In genomic region chr16:11418506-11418905, GRCh38 we compare ENCODE assay signal across 29 cellular contexts.
"Had no signal": no experiment of that assay in that cellular context is flagged by ENCODE, and none has a peak within 500 bp of the region (broad histone marks: within the 10 kb centered on the region; RNA-seq: fewer than 3 reads in every experiment).

No MANE protein-coding gene starts in this region.

- DNase-seq: activated CD4-positive, alpha-beta T cell treated with anti-CD3 and anti-CD28 coated beads for 48 hours; activated CD4-positive, alpha-beta T cell treated with anti-CD3 and anti-CD28 coated beads, Interleukin-2, amount 50 U/mL, for 48 hours; activated CD8-positive, alpha-beta memory T cell treated with anti-CD3 and anti-CD28 coated beads, Interleukin-2, amount 10 ng/mL, durations not matched to agents 7 days and 5 days; activated effector memory CD4-positive, alpha-beta T cell treated with Interleukin-2 at 50 U/mL for 16 hours; activated naive CD4-positive, alpha-beta T cell; activated T-cell treated with anti-CD3 and anti-CD28 coated beads, Interleukin-2, amount 50 U/mL, for 24 hours; aorta; body of pancreas; Kasumi-1; KBM-7; NCI-H1092; NCI-H1417; NCI-H1930; NCI-H2107; NCI-H2171 treated with DMSO at 0.1 percent for 48 hours; NCI-H345; NCI-H510A; NCI-H526 treated with DMSO at 0.1 percent for 48 hours; NCI-H82; PC-3; SHP77; T-helper 1 cell had no signal

- H3K27ac Mint-ChIP-seq: activated CD8-positive, alpha-beta memory T cell treated with anti-CD3 and anti-CD28 coated beads, Interleukin-2, amount 10 ng/mL, durations not matched to agents 7 days and 5 days; activated naive CD4-positive, alpha-beta T cell treated with anti-CD3 and anti-CD28 coated beads, Interleukin-2, amount 50 U/mL, for 24 hours; activated T-cell treated with anti-CD3 and anti-CD28 coated beads, Interleukin-2, amount 50 U/mL, for 24 hours; activated T-helper 1 cell treated with anti-CD3 and anti-CD28 coated beads, Interleukin-12 subunit alpha, Interleukin-12 subunit beta, Interleukin-2, Interleukin-4 antibody, amounts not matched to agents 30 ng/mL and 10 ng/mL and 1 ng/mL, durations not matched to agents 14 hours and 24 hours and 36 hours had no signal

- H3K4me1 ChIP-seq: body of pancreas had no signal

- H3K9me3 ChIP-seq: body of pancreas had no signal

- H3K27me3 ChIP-seq: body of pancreas had no signal

- H3K4me3 ChIP-seq: body of pancreas, SK-N-MC had no signal

- H3K9me3 Mint-ChIP-seq: activated naive CD4-positive, alpha-beta T cell treated with anti-CD3 and anti-CD28 coated beads, Interleukin-2, amount 50 U/mL, for 24 hours; activated T-cell treated with anti-CD3 and anti-CD28 coated beads, Interleukin-2, amount 50 U/mL, for 24 hours; activated T-helper 1 cell treated with anti-CD3 and anti-CD28 coated beads, Interleukin-12 subunit alpha, Interleukin-12 subunit beta, Interleukin-2, Interleukin-4 antibody, amounts not matched to agents 30 ng/mL and 10 ng/mL and 1 ng/mL, durations not matched to agents 14 hours and 24 hours and 36 hours; central memory CD8-positive, alpha-beta T cell had no signal

- ATAC-seq: activated CD4-positive, CD25-positive, alpha-beta regulatory T cell treated with anti-CD3 and anti-CD28 coated beads, Interleukin-2, amount 50 U/mL, for 24 hours; activated CD8-positive, alpha-beta memory T cell treated with anti-CD3 and anti-CD28 coated beads, Interleukin-2, amount 10 ng/mL, durations not matched to agents 7 days and 5 days; body of pancreas; PC-3 had no signal

- H3K4me1 Mint-ChIP-seq: activated naive CD4-positive, alpha-beta T cell treated with anti-CD3 and anti-CD28 coated beads, Interleukin-2, amount 50 U/mL, for 24 hours; central memory CD8-positive, alpha-beta T cell had no signal

- H3K36me3 Mint-ChIP-seq: activated CD8-positive, alpha-beta memory T cell treated with anti-CD3 and anti-CD28 coated beads, Interleukin-2, amount 10 ng/mL, durations not matched to agents 7 days and 5 days; activated naive CD4-positive, alpha-beta T cell treated with anti-CD3 and anti-CD28 coated beads, Interleukin-2, amount 50 U/mL, for 24 hours had no signal

- H3K4me3 Mint-ChIP-seq: activated CD8-positive, alpha-beta memory T cell treated with anti-CD3 and anti-CD28 coated beads, Interleukin-2, amount 10 ng/mL, durations not matched to agents 7 days and 5 days; activated naive CD4-positive, alpha-beta T cell treated with anti-CD3 and anti-CD28 coated beads, Interleukin-2, amount 50 U/mL, for 24 hours; activated T-cell treated with anti-CD3 and anti-CD28 coated beads, Interleukin-2, amount 50 U/mL, for 24 hours; activated T-helper 1 cell treated with anti-CD3 and anti-CD28 coated beads, Interleukin-12 subunit alpha, Interleukin-12 subunit beta, Interleukin-2, Interleukin-4 antibody, amounts not matched to agents 30 ng/mL and 10 ng/mL and 1 ng/mL, durations not matched to agents 14 hours and 24 hours and 36 hours; central memory CD8-positive, alpha-beta T cell had no signal

- H3K27ac ChIP-seq: body of pancreas, SK-N-MC had no signal

- FAIRE-seq: bronchial epithelial cell, RCC 7860 had no signal

- H3K27me3 Mint-ChIP-seq: activated CD8-positive, alpha-beta memory T cell treated with anti-CD3 and anti-CD28 coated beads, Interleukin-2, amount 10 ng/mL, durations not matched to agents 7 days and 5 days; activated naive CD4-positive, alpha-beta T cell treated with anti-CD3 and anti-CD28 coated beads, Interleukin-2, amount 50 U/mL, for 24 hours; activated T-cell treated with anti-CD3 and anti-CD28 coated beads, Interleukin-2, amount 50 U/mL, for 24 hours; central memory CD8-positive, alpha-beta T cell had no signal
